In the genomic region with DNA sequence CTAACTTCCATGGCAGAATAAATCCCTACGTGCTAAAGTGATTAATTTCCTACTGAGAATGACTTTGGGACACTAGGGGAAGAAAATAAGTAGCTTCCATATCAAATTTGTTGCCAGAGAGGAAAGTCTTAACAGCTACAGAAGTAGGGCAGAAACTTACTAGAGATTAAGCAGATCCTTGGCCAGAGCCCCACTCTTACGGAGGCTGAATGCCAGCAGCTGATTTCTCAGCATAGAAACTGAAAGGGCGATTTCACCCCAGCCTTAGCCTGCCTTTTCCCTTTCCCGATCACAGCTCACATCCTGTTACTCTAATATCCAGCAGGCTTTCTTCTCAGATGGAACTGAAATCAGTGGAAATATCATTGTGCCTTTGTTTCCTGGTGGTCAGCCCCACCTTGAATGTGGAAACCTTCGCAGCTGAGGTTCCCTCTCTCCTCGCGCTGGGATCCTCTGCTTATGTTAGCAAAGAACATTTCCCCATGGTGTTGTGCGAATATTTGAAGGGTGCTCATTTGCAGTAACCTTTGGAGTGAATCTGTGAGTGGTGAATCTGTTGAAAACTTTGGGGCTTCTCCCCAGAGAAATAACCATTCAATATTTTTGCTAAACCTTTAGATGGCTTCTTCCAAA, we compare ENCODE assay signal across 8 cellular contexts. TPM values are rescaled to one million over a fixed set of nuclear protein-coding genes. Genes with fewer than 3 reads are reported as not detected.
DNase-seq lines count a peak whose midpoint lies in the region; ATAC-seq, FAIRE-seq and TF ChIP-seq lines count a peak whose summit lies in the region.
"Had no signal": no experiment of that assay in that cellular context is flagged by ENCODE, and none has a peak within 500 bp of the region (broad histone marks: within the 10 kb centered on the region; RNA-seq: fewer than 3 reads in every experiment).

No MANE protein-coding gene starts in this region.

- DNase-seq in OCI-M1 (lab: John Stamatoyannopoulos, UW) (peak; percentile 30), endothelial cell of umbilical vein (ENCODE audit: low read depth, low spot score) (peak; percentile 87), mesendoderm (no peak), NCI-H187 (lab: John Stamatoyannopoulos, UW) (no peak)
- DNase-seq: NCI-H1092 treated with DMSO at 0.1 percent for 48 hours had no signal

- H3K79me1 ChIP-seq in mesendoderm (ENCODE audit: low read length) = no peaks in the 10 kb centered on the region

- peak; percentile 83 for FAIRE-seq in endothelial cell of umbilical vein (lab: Jason Lieb, UNC)

- H2AFZ ChIP-seq in endothelial cell of umbilical vein (ENCODE audit: low read depth, low read length) = peak overlapping the region; percentile 93

- TF ChIP-seq CTCF in endothelial cell of umbilical vein (IDR thresholded peaks at IDR 0.05; ENCODE audit: extremely low read depth in 1 of 2, insufficient read depth in 1 of 2, low read depth in 1 of 2, low read length in 2 of 2) = no peak

- H3K18ac ChIP-seq in mesendoderm (ENCODE audit: low read length) = peak overlapping the region; percentile 71

- H2BK5ac ChIP-seq in mesendoderm (ENCODE audit: low read length) = no peak overlapping the region

- no peak for ATAC-seq in GM19351 (IDR thresholded peaks at IDR 0.05; ENCODE audit: unreplicated experiment)
- ATAC-seq in HG03135 (IDR thresholded peaks at IDR 0.05; ENCODE audit: unreplicated experiment) = no peak

- H3K79me2 ChIP-seq in endothelial cell of umbilical vein (ENCODE audit: control insufficient read depth, insufficient read depth, low read length) = no peaks in the 10 kb centered on the region
- H3K79me2 ChIP-seq in mesendoderm (ENCODE audit: control insufficient read depth, insufficient read depth, low read length) = peaks cover 2% of the 10 kb centered on the region

- no peak overlapping the region for H3K4ac ChIP-seq in mesendoderm (ENCODE audit: low read depth, low read length)

- H4K8ac ChIP-seq in mesendoderm (ENCODE audit: low read depth, low read length) = no peak overlapping the region

- POLR2A ChIA-PET in endothelial cell of umbilical vein (lab: Charles Lee) = no interaction called here

- no peaks in the 10 kb centered on the region for H4K20me1 ChIP-seq in endothelial cell of umbilical vein (replicated peaks; ENCODE audit: control insufficient read depth, extremely low read depth, insufficient read depth, low read length)

- peaks cover 26% of the 10 kb centered on the region for H3K4me1 ChIP-seq in endothelial cell of umbilical vein (ENCODE audit: control insufficient read depth, extremely low read depth, insufficient read depth, low read length)
- H3K4me1 ChIP-seq in mesendoderm (ENCODE audit: control insufficient read depth, low read depth, low read length) = peaks cover 5% of the 10 kb centered on the region
- H3K4me1 ChIP-seq in thymus (ENCODE audit: control insufficient read depth, insufficient read depth, low read length) = no peaks in the 10 kb centered on the region

- no peak for TF ChIP-seq POLR2A in endothelial cell of umbilical vein (IDR thresholded peaks at IDR 0.05; ENCODE audit: low read depth, low read length)

- H3K27me3 ChIP-seq in endothelial cell of umbilical vein (ENCODE audit: control insufficient read depth in 2 of 2, insufficient read depth in 2 of 2, low read length in 2 of 2) (no peaks in the 10 kb centered on the region), mesendoderm (ENCODE audit: insufficient read depth, low read length, poor library complexity) (no peaks in the 10 kb centered on the region), thymus (ENCODE audit: control insufficient read depth, insufficient read depth) (no peaks in the 10 kb centered on the region)

- H2BK120ac ChIP-seq in mesendoderm (ENCODE audit: low read depth, low read length) = no peak overlapping the region

- H4K5ac ChIP-seq in mesendoderm (ENCODE audit: low read length) = no peak overlapping the region

- no TSS peak for BruUV-seq in endothelial cell of umbilical vein (replicated peaks; lab: Mats Ljungman, UMichigan)

- intact Hi-C loops in endothelial cell of umbilical vein (cut with micrococcal nuclease) = no loop called here

- peak overlapping the region; percentile 51 for H3K9ac ChIP-seq in endothelial cell of umbilical vein (replicated peaks; ENCODE audit: extremely low read depth, insufficient read depth, low read length)
- peak overlapping the region; percentile 6 for H3K9ac ChIP-seq in mesendoderm (ENCODE audit: low read length)

- CTCF ChIA-PET in endothelial cell of umbilical vein (lab: Charles Lee) = interaction anchor here (1.0 to 1.9 kb wide), 9 partner anchors 11 to 81 kb away, joined by 3 to 17 read pairs (median 5); no protein-coding TSS in a partner anchor

- H3K56ac ChIP-seq in mesendoderm (ENCODE audit: low read length) = peak overlapping the region; percentile 52

- no peaks in the 10 kb centered on the region for H3K36me3 ChIP-seq in endothelial cell of umbilical vein (ENCODE audit: control insufficient read depth in 2 of 2, extremely low read depth in 1 of 2, insufficient read depth in 2 of 2, low read length in 2 of 2)
- H3K36me3 ChIP-seq in mesendoderm (ENCODE audit: control insufficient read depth, insufficient read depth, low read length) = peaks cover 2% of the 10 kb centered on the region
- no peaks in the 10 kb centered on the region for H3K36me3 ChIP-seq in thymus (ENCODE audit: control insufficient read depth, insufficient read depth)

- H3K23ac ChIP-seq in mesendoderm (ENCODE audit: low read length) = no peak overlapping the region

- H3K27ac ChIP-seq in endothelial cell of umbilical vein (ENCODE audit: insufficient read depth, low read depth, low read length) (peak overlapping the region; percentile 28), mesendoderm (ENCODE audit: low read depth, low read length) (peak overlapping the region; percentile 2), thymus (ENCODE audit: low read depth) (peak overlapping the region; percentile 2)

- peak overlapping the region; percentile 25 to 66 (median 35) for H3K4me3 ChIP-seq in endothelial cell of umbilical vein (replicated peaks in 1 of 3; ENCODE audit: insufficient read depth in 1 of 3, low read depth in 1 of 3, low read length in 3 of 3)
- no peak overlapping the region for H3K4me3 ChIP-seq in mesendoderm (ENCODE audit: low read length)
- no peak overlapping the region for H3K4me3 ChIP-seq in thymus (ENCODE audit: low read length)

- no CpG with 5 or more reads among the region's 8 CpGs for WGBS in mesendoderm (ENCODE audit: extremely low coverage, insufficient coverage, low lambda C conversion rate)
- 51% methylated on average over 8 of the region's 8 CpGs for WGBS in thymus

- H3K4me2 ChIP-seq in endothelial cell of umbilical vein (ENCODE audit: insufficient read depth, low read length) (peak overlapping the region; percentile 94), mesendoderm (ENCODE audit: low read length) (no peak overlapping the region)

- H3K9me3 ChIP-seq in endothelial cell of umbilical vein (replicated peaks; ENCODE audit: control insufficient read depth, insufficient read depth, low read length) (no peaks in the 10 kb centered on the region), thymus (ENCODE audit: control insufficient read depth) (no peaks in the 10 kb centered on the region)

- H3K9me1 ChIP-seq in endothelial cell of umbilical vein (replicated peaks; ENCODE audit: control insufficient read depth, extremely low read depth, insufficient read depth, low read length) = no peaks in the 10 kb centered on the region

- no peak overlapping the region for H2AK5ac ChIP-seq in mesendoderm (ENCODE audit: low read length)

- dilution Hi-C loops in endothelial cell of umbilical vein (cut with MboI; ENCODE audit: extremely low pct_ligation_motif_present, low sequenced_read_pairs) = no loop called here

- H2BK15ac ChIP-seq in mesendoderm (replicated peaks; ENCODE audit: low read depth) = no peak overlapping the region

TF ChIP-seq in endothelial cell of umbilical vein, 7 proteins besides CTCF, POLR2A, EP300 and RAD21:
- TF ChIP-seq MYC (IDR thresholded peaks at IDR 0.05; ENCODE audit: low read depth, low read length) (no peak), JUN (IDR thresholded peaks at IDR 0.05; ENCODE audit: borderline replicate concordance, insufficient read depth, insufficient read length, low read depth) (no peak), FOS (IDR thresholded peaks at IDR 0.05; ENCODE audit: borderline replicate concordance, insufficient read depth, low read length) (no peak), EZH2 (IDR thresholded peaks at IDR 0.05; ENCODE audit: borderline replicate concordance, low read depth, low read length, severe bottlenecking) (no peak), POLR2AphosphoS5 (IDR thresholded peaks at IDR 0.05; ENCODE audit: insufficient read depth, low read depth, low read length) (no peak), GATA2 (IDR thresholded peaks at IDR 0.05; ENCODE audit: insufficient read depth, insufficient read length, low read depth, low read length) (no peak)
- TF ChIP-seq, protein P1, sequence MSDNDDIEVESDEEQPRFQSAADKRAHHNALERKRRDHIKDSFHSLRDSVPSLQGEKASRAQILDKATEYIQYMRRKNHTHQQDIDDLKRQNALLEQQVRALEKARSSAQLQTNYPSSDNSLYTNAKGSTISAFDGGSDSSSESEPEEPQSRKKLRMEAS (IDR thresholded peaks at IDR 0.05; ENCODE audit: insufficient read depth, insufficient read length) = no peak

RNA-seq across cellular contexts. Expression of a gene that starts 8.4 kb away (rescaled TPM):
- total RNA-seq in endothelial cell of umbilical vein = 7.4 and 9.9 TPM in 2 replicates
- polyA plus RNA-seq in endothelial cell of umbilical vein (3.8 and 5.2 TPM in 2 replicates), thymus (5.2 TPM)
- polyA plus RNA-seq in endothelial cell of umbilical vein (2011; cell fraction: cytosol; rRNA removed) = 3.2 and 3.4 TPM in 2 replicates
- 2.4 and 3.0 TPM in 2 replicates for polyA plus RNA-seq in endothelial cell of umbilical vein (2011; cell fraction: nucleus; rRNA removed)
- polyA plus RNA-seq in endothelial cell of umbilical vein (2012) = 7.7 and 8.1 TPM in 2 replicates
- 3.4 and 4.3 TPM in 2 replicates for polyA minus RNA-seq in endothelial cell of umbilical vein
- not detected for polyA minus RNA-seq in endothelial cell of umbilical vein (2011; cell fraction: cytosol; rRNA and poly(A)+ RNA removed)
- polyA minus RNA-seq in endothelial cell of umbilical vein (2011; cell fraction: nucleus; rRNA and poly(A)+ RNA removed) = 6.4 and 6.9 TPM in 2 replicates
- 10.9 TPM for polyA plus RNA-seq in mesendoderm (2013, experiment 1 of 2)
- polyA plus RNA-seq in mesendoderm (2013, experiment 2 of 2) = 11.2 TPM

Comparison
In these comparisons a context has a peak if more than half of its experiments do, and no peak if none do; other contexts are left out.
1. DNase-seq: peak in OCI-M1 (single experiment) and endothelial cell of umbilical vein (single experiment); none in mesendoderm (single experiment) and NCI-H187 (0 of 2).
2. H3K4me3 ChIP-seq: peak in endothelial cell of umbilical vein (3 of 3); none in mesendoderm (single experiment) and thymus (single experiment).
3. Peak in every context shown above with its lines, with median percentiles within 50 percentile points of each other: H3K27ac ChIP-seq.